ENCODE assay signal across 1 cellular context in the genomic region with DNA sequence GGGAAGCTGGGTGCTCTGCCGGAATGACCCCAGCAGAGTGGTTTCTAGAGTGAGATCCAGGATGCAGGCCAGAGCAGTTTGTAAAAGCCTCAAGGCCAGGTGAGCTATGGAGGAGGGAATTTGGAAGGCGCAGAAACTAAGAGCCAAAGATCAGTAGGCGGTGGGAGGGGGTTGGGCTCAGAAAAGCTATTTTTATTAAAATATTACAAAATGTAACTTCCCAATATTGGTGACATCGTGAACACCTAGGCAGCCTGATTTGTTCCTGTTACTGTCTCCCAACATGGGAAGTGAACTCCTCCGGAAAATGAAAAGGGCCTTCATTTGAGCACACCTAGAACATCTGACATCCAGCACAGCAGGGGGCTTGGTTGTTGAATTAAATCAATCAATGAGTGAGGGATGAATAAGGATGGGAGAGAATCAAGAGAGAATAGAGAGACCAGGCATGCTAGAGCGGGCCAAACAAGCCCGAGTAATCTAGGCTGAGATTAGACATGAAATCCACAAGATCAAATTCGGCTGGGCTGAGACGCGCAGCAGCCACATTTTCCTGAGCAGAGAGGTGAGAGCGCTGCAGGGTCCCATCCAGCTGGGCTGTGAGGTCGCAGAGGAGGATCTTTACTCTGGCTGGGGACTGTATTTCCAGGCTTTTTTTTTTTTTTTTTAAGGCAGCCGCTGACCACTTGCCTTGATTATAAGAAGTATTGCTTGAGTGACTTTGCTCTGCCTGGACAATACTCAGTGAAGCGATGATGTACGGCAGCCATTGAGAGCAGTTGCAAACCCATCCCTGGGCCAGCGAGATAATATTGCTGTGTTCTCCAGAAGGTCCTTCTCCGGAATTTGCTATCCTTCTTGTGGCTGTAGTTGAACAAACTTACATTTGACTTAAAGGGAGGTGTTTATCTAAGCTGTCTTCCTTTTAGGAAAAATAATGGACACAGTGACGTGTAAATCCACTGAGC.
TF ChIP-seq lines count a peak whose summit lies in the region.

No MANE protein-coding gene starts in this region.

TF ChIP-seq in GM23338, 12 proteins besides CTCF, POLR2A, EP300 and RAD21 (continued from another document):
- TF ChIP-seq, protein P1, sequence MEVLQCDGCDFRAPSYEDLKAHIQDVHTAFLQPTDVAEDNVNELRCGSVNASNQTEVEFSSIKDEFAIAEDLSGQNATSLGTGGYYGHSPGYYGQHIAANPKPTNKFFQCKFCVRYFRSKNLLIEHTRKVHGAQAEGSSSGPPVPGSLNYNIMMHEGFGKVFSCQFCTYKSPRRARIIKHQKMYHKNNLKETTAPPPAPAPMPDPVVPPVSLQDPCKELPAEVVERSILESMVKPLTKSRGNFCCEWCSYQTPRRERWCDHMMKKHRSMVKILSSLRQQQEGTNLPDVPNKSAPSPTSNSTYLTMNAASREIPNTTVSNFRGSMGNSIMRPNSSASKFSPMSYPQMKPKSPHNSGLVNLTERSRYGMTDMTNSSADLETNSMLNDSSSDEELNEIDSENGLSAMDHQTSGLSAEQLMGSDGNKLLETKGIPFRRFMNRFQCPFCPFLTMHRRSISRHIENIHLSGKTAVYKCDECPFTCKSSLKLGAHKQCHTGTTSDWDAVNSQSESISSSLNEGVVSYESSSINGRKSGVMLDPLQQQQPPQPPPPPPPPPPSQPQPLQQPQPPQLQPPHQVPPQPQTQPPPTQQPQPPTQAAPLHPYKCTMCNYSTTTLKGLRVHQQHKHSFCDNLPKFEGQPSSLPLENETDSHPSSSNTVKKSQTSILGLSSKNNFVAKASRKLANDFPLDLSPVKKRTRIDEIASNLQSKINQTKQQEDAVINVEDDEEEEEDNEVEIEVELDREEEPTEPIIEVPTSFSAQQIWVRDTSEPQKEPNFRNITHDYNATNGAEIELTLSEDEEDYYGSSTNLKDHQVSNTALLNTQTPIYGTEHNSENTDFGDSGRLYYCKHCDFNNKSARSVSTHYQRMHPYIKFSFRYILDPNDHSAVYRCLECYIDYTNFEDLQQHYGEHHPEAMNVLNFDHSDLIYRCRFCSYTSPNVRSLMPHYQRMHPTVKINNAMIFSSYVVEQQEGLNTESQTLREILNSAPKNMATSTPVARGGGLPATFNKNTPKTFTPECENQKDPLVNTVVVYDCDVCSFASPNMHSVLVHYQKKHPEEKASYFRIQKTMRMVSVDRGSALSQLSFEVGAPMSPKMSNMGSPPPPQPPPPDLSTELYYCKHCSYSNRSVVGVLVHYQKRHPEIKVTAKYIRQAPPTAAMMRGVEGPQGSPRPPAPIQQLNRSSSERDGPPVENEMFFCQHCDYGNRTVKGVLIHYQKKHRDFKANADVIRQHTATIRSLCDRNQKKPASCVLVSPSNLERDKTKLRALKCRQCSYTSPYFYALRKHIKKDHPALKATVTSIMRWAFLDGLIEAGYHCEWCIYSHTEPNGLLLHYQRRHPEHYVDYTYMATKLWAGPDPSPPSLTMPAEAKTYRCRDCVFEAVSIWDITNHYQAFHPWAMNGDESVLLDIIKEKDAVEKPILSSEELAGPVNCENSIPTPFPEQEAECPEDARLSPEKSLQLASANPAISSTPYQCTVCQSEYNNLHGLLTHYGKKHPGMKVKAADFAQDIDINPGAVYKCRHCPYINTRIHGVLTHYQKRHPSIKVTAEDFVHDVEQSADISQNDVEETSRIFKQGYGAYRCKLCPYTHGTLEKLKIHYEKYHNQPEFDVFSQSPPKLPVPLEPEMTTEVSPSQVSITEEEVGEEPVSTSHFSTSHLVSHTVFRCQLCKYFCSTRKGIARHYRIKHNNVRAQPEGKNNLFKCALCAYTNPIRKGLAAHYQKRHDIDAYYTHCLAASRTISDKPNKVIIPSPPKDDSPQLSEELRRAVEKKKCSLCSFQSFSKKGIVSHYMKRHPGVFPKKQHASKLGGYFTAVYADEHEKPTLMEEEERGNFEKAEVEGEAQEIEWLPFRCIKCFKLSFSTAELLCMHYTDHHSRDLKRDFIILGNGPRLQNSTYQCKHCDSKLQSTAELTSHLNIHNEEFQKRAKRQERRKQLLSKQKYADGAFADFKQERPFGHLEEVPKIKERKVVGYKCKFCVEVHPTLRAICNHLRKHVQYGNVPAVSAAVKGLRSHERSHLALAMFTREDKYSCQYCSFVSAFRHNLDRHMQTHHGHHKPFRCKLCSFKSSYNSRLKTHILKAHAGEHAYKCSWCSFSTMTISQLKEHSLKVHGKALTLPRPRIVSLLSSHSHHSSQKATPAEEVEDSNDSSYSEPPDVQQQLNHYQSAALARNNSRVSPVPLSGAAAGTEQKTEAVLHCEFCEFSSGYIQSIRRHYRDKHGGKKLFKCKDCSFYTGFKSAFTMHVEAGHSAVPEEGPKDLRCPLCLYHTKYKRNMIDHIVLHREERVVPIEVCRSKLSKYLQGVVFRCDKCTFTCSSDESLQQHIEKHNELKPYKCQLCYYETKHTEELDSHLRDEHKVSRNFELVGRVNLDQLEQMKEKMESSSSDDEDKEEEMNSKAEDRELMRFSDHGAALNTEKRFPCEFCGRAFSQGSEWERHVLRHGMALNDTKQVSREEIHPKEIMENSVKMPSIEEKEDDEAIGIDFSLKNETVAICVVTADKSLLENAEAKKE (CRISPR knock-in tag; IDR thresholded peaks at IDR 0.05): no peak
- TF ChIP-seq NANOG (IDR thresholded peaks at IDR 0.05; ENCODE audit: borderline replicate concordance) (no peak), JUNB (IDR thresholded peaks at IDR 0.05; ENCODE audit: unreplicated experiment) (no peak)
